28 cellular contexts compared by ENCODE assay signal in the genomic region with DNA sequence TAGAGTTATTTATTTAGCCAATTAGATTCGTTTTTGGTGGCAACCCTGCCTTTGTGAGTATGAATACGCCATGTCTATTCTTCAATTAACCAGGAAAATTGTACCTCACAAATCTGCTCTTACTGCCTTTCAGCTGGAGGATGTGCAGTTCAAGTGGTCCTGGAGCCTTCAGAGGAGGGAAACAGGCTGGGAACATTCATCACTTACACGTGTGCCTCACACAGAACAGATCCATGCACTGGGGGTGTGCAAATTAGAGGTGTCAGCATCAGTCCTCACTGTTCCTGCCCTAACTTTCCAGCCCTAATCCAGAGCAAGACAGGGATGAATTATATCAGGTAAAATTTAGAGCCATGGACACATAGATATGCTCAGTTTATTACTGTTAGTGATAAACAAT.
"Had no signal": no experiment of that assay in that cellular context is flagged by ENCODE, and none has a peak within 500 bp of the region (broad histone marks: within the 10 kb centered on the region; RNA-seq: fewer than 3 reads in every experiment).

No MANE protein-coding gene starts in this region.

- ATAC-seq: left cardiac atrium; left lobe of liver; lower lobe of right lung; natural killer cell; right lobe of liver; stimulated activated naive B cell treated with anti-CD40 and anti-IgM and Interleukin-4, amounts not matched to agents 10 μg/mL and 1 μg/mL and 100 μg/mL, for 72 hours; stimulated activated naive CD8-positive, alpha-beta T cell treated with anti-CD3 and anti-CD28 coated beads, Interleukin-15, Interleukin-2, amounts not matched to agents 100 U/mL and 50 U/mL, for 24 hours; upper lobe of right lung had no signal

- H3K36me3 ChIP-seq: lower lobe of right lung, neural progenitor cell, neutrophil, ovary, right atrium auricular region, right lobe of liver, stomach, thyroid gland, transverse colon, upper lobe of right lung had no signal

- H3K27ac Mint-ChIP-seq: naive B cell; natural killer cell; nephron progenitor cell; neural progenitor cell; progenitor cell of endocrine pancreas; stimulated activated naive B cell treated with anti-CD40 and anti-IgM and Interleukin-4, amounts not matched to agents 10 μg/mL and 1 μg/mL and 100 μg/mL, for 72 hours had no signal

- H3K36me3 Mint-ChIP-seq: stimulated activated naive B cell treated with anti-CD40 and anti-IgM and Interleukin-4, amounts not matched to agents 10 μg/mL and 1 μg/mL and 100 μg/mL, for 72 hours had no signal

- H3K4me1 ChIP-seq: lower lobe of right lung, neural progenitor cell, right lobe of liver, stomach, testis, thyroid gland, transverse colon, upper lobe of right lung had no signal

- H3K27ac ChIP-seq: lower lobe of right lung, neural progenitor cell, neutrophil, ovary, right atrium auricular region, right lobe of liver, stomach, testis, thyroid gland, transverse colon, upper lobe of right lung had no signal

- H3K4me3 ChIP-seq: lower lobe of right lung, neural progenitor cell, ovary, right atrium auricular region, right lobe of liver, stomach, testis, thyroid gland, transverse colon, upper lobe of right lung had no signal

- H3K4me1 Mint-ChIP-seq: naive B cell; natural killer cell; stimulated activated naive B cell treated with anti-CD40 and anti-IgM and Interleukin-4, amounts not matched to agents 10 μg/mL and 1 μg/mL and 100 μg/mL, for 72 hours had no signal

- DNase-seq: hippocampal formation; kidney glomerular epithelial cell; left cardiac atrium; lower lobe of right lung; mammary epithelial cell; mesenchymal stem cell; naive B cell; natural killer cell; nephron progenitor cell; occipital lobe; ovary; right lobe of liver; stimulated activated CD4-positive, alpha-beta T cell treated with anti-CD3 and anti-CD28 coated beads, Interleukin-12 subunit alpha, Interleukin-12 subunit beta, amount 100 ng/mL, for 4 hours; stimulated activated CD4-positive, alpha-beta T cell treated with anti-CD3 and anti-CD28 coated beads, Interleukin-15, amount 100 ng/mL, for 24 hours; stimulated activated CD4-positive, alpha-beta T cell treated with anti-CD3 and anti-CD28 coated beads, Interleukin-2, amount 100 ng/mL, for 24 hours; stimulated activated CD4-positive, alpha-beta T cell treated with anti-CD3 and anti-CD28 coated beads, Interleukin-4, amount 100 ng/mL, for 1 hour; stimulated activated naive B cell treated with anti-CD40 and anti-IgM and Interleukin-4, amounts not matched to agents 10 μg/mL and 1 μg/mL and 100 μg/mL, for 72 hours; stimulated activated naive CD8-positive, alpha-beta T cell treated with anti-CD3 and anti-CD28 coated beads, Interleukin-15, Interleukin-2, amounts not matched to agents 100 U/mL and 50 U/mL, for 24 hours; stomach; testis; thyroid gland; transverse colon; upper lobe of right lung had no signal

- H2AFZ ChIP-seq: neural progenitor cell had no signal

- H3K27me3 ChIP-seq: neural progenitor cell, neutrophil, ovary, right atrium auricular region, right lobe of liver, stomach, testis, thyroid gland, transverse colon, upper lobe of right lung had no signal

- H3K27me3 Mint-ChIP-seq: naive B cell; progenitor cell of endocrine pancreas; stimulated activated naive B cell treated with anti-CD40 and anti-IgM and Interleukin-4, amounts not matched to agents 10 μg/mL and 1 μg/mL and 100 μg/mL, for 72 hours had no signal

- H3K9me3 ChIP-seq: ovary, testis, thyroid gland had no signal

- H3K9ac ChIP-seq: neural progenitor cell had no signal

- H3K4me2 ChIP-seq: neural progenitor cell had no signal

- H3K4me3 Mint-ChIP-seq: naive B cell; natural killer cell; nephron progenitor cell; neural progenitor cell; stimulated activated naive B cell treated with anti-CD40 and anti-IgM and Interleukin-4, amounts not matched to agents 10 μg/mL and 1 μg/mL and 100 μg/mL, for 72 hours had no signal
